8 cellular contexts compared by ENCODE assay signal in the genomic region with DNA sequence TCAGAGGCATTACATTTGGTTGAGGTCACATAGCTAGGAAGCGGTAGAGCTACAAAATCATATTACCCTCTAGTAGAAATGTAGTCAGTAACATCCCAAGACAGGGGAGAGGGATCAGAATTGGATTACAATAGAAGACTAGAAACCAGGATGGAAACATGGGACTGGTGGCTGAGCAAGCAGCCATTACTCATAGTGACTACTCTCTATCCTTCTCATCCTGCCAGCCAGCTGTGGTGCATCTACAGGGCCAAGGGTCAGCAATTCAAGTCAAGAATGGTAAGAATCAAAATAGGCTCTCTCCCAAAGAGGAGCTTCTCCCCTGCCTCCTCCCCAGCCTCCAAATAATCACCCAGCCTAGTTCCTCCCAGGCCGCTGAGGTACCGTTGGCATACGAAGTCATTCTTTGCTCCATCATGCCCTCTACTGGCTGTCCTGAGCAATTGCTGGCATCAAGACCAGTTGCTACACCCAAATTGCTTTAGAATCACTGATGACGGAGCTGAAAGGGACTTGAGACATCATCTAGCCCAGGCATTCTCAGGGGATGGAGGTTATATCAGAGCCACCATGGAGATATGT. TPM values are rescaled to one million over a fixed set of nuclear protein-coding genes. Genes with fewer than 3 reads are reported as not detected.
DNase-seq lines count a peak whose midpoint lies in the region; ATAC-seq and TF ChIP-seq lines count a peak whose summit lies in the region.

No MANE protein-coding gene starts in this region.

- no peaks in the 10 kb centered on the region for H3K36me3 Mint-ChIP-seq in CD8-positive, alpha-beta T cell
- H3K36me3 Mint-ChIP-seq in activated naive CD4-positive, alpha-beta T cell treated with anti-CD3 and anti-CD28 coated beads, Interleukin-2, amount 10 ng/mL, durations not matched to agents 7 days and 5 days: peaks cover 11% of the 10 kb centered on the region

- H3K4me1 Mint-ChIP-seq in CD8-positive, alpha-beta T cell (ENCODE audit: low read depth): peaks cover 21% of the 10 kb centered on the region
- peaks cover 71% of the 10 kb centered on the region for H3K4me1 Mint-ChIP-seq in activated naive CD4-positive, alpha-beta T cell treated with anti-CD3 and anti-CD28 coated beads, Interleukin-2, amount 10 ng/mL, durations not matched to agents 7 days and 5 days

- ATAC-seq in CD8-positive, alpha-beta T cell: peak; percentile 40
- peak; percentile 82 for ATAC-seq in GM18907 (IDR thresholded peaks at IDR 0.05; ENCODE audit: unreplicated experiment)
- peak; percentile 57 for ATAC-seq in HG03460 (IDR thresholded peaks at IDR 0.05; ENCODE audit: unreplicated experiment)
- peak; percentile 69 for ATAC-seq in sciatic nerve
- ATAC-seq in GM18505 (IDR thresholded peaks at IDR 0.05; ENCODE audit: unreplicated experiment): no peak

- no peak for TF ChIP-seq POLR2A in GM18505 (IDR thresholded peaks at IDR 0.05; ENCODE audit: borderline replicate concordance, extremely low read depth, insufficient read depth, insufficient read length)

- H3K9me3 Mint-ChIP-seq in CD8-positive, alpha-beta T cell: no peaks in the 10 kb centered on the region
- no peaks in the 10 kb centered on the region for H3K9me3 Mint-ChIP-seq in activated naive CD4-positive, alpha-beta T cell treated with anti-CD3 and anti-CD28 coated beads, Interleukin-2, amount 10 ng/mL, durations not matched to agents 7 days and 5 days

- no peaks in the 10 kb centered on the region for H3K36me3 ChIP-seq in CD8-positive, alpha-beta T cell (ENCODE audit: insufficient read depth, low read length)
- H3K36me3 ChIP-seq in NT2/D1 (ENCODE audit: insufficient read depth, insufficient read length, low read length) (no peaks in the 10 kb centered on the region), cardiac muscle cell (no peaks in the 10 kb centered on the region)

- intact Hi-C loops in CD8-positive, alpha-beta T cell (cut with DNase I, micrococcal nuclease): no loop called here
- intact Hi-C loops in sciatic nerve (cut with DNase I): loop anchor here (10.0 kb wide), 1 partner anchor 496 kb away; no protein-coding TSS in a partner anchor

- POLR2A ChIA-PET in CD8-positive, alpha-beta T cell (lab: Charles Lee): interaction anchor here (0.6 kb wide), 1 partner anchor 412 kb away, joined by 6 read pairs; no protein-coding TSS in a partner anchor

- H3K9me3 ChIP-seq in CD8-positive, alpha-beta T cell (ENCODE audit: low read length): no peaks in the 10 kb centered on the region
- H3K9me3 ChIP-seq in NT2/D1 (ENCODE audit: insufficient read depth, low read length) (no peaks in the 10 kb centered on the region), cardiac muscle cell (ENCODE audit: low read depth) (no peaks in the 10 kb centered on the region)

- H3K27ac Mint-ChIP-seq in CD8-positive, alpha-beta T cell: no peak overlapping the region
- no peak overlapping the region for H3K27ac Mint-ChIP-seq in activated naive CD4-positive, alpha-beta T cell treated with anti-CD3 and anti-CD28 coated beads, Interleukin-2, amount 10 ng/mL, durations not matched to agents 7 days and 5 days

- DNase-seq in CD8-positive, alpha-beta T cell: peak in 4 of 7 experiments; percentile 9 to 54 (median 25)
- DNase-seq in NT2/D1 (ENCODE audit: low read depth, low spot score) (peak; percentile 40), cardiac muscle cell (ENCODE audit: low read depth in 1 of 2, low spot score in 1 of 2) (peak; percentile 62 to 78), sciatic nerve (ENCODE audit: low spot score) (no peak)
- peak; percentile 63 for DNase-seq in activated naive CD4-positive, alpha-beta T cell treated with anti-CD3 and anti-CD28 coated beads, Interleukin-2, amount 10 ng/mL, durations not matched to agents 7 days and 5 days

- H3K9ac ChIP-seq in NT2/D1 (ENCODE audit: insufficient read length, low read depth): no peak overlapping the region

- H3K4me3 ChIP-seq in CD8-positive, alpha-beta T cell (ENCODE audit: low read depth, low read length): no peak overlapping the region
- no peak overlapping the region for H3K4me3 ChIP-seq in NT2/D1 (ENCODE audit: insufficient read length, low read depth)
- no peak overlapping the region for H3K4me3 ChIP-seq in cardiac muscle cell

- TF ChIP-seq CTCF in CD8-positive, alpha-beta T cell (IDR thresholded peaks at IDR 0.05): peak; percentile 22
- TF ChIP-seq CTCF in cardiac muscle cell (IDR thresholded peaks at IDR 0.05; ENCODE audit: low read depth, low read length): peak; percentile 71

- H3K4me1 ChIP-seq in CD8-positive, alpha-beta T cell (ENCODE audit: insufficient read depth, low read length): peaks cover 31% of the 10 kb centered on the region
- H3K4me1 ChIP-seq in NT2/D1 (ENCODE audit: insufficient read depth, insufficient read length) (peaks cover 6% of the 10 kb centered on the region), cardiac muscle cell (ENCODE audit: low read depth) (no peaks in the 10 kb centered on the region)

- H3K4me3 Mint-ChIP-seq in CD8-positive, alpha-beta T cell: no peak overlapping the region
- no peak overlapping the region for H3K4me3 Mint-ChIP-seq in activated naive CD4-positive, alpha-beta T cell treated with anti-CD3 and anti-CD28 coated beads, Interleukin-2, amount 10 ng/mL, durations not matched to agents 7 days and 5 days

- no peak overlapping the region for H3K27ac ChIP-seq in CD8-positive, alpha-beta T cell (ENCODE audit: low read depth, low read length)
- H3K27ac ChIP-seq in cardiac muscle cell: no peak overlapping the region

- CTCF ChIA-PET in CD8-positive, alpha-beta T cell (lab: Charles Lee): interaction anchor here (0.7 to 1.7 kb wide), 4 partner anchors 11 to 103 kb away, joined by 3 to 7 read pairs (median 5); a partner anchor contains a TSS
- CTCF ChIA-PET in activated naive CD4-positive, alpha-beta T cell treated with anti-CD3 and anti-CD28 coated beads, Interleukin-2, amount 10 ng/mL, durations not matched to agents 7 days and 5 days (lab: Charles Lee): interaction anchor here (0.6 to 2.9 kb wide), 18 partner anchors 9 to 538 kb away, joined by 3 to 29 read pairs (median 4); no protein-coding TSS in a partner anchor

- no peaks in the 10 kb centered on the region for H3K27me3 Mint-ChIP-seq in CD8-positive, alpha-beta T cell (ENCODE audit: low read depth)
- no peaks in the 10 kb centered on the region for H3K27me3 Mint-ChIP-seq in activated naive CD4-positive, alpha-beta T cell treated with anti-CD3 and anti-CD28 coated beads, Interleukin-2, amount 10 ng/mL, durations not matched to agents 7 days and 5 days

- no peaks in the 10 kb centered on the region for H3K27me3 ChIP-seq in CD8-positive, alpha-beta T cell (ENCODE audit: insufficient read depth, low read length)
- H3K27me3 ChIP-seq in NT2/D1 (ENCODE audit: insufficient read depth, insufficient read length): no peaks in the 10 kb centered on the region
- H3K27me3 ChIP-seq in cardiac muscle cell: no peaks in the 10 kb centered on the region

RNA-seq across cellular contexts. Expression of a gene that starts 19.4 kb away (rescaled TPM):
- total RNA-seq in CD8-positive, alpha-beta T cell: not detected
- total RNA-seq in cardiac muscle cell: not detected in 2 replicates
- polyA plus RNA-seq in cardiac muscle cell: not detected in 2 replicates
- not detected for total RNA-seq in sciatic nerve

RNA-seq across cellular contexts. Expression of a gene that starts 31.9 kb away (rescaled TPM):
- total RNA-seq in CD8-positive, alpha-beta T cell: not detected
- total RNA-seq in cardiac muscle cell (not detected in 2 replicates), sciatic nerve (not detected)
- not detected in 2 replicates for polyA plus RNA-seq in cardiac muscle cell
